In genomic region chr12:27505771-27506170, GRCh38 we compare ENCODE assay signal across 23 cellular contexts. TPM values are rescaled to one million over a fixed set of nuclear protein-coding genes. Genes with fewer than 3 reads are reported as not detected.
A peak's percentile ranks its signal among the peaks of the same experiment; 100 is the strongest.
DNase-seq lines count a peak whose midpoint lies in the region; TF ChIP-seq lines count a peak whose summit lies in the region.
"Had no signal": no experiment of that assay in that cellular context is flagged by ENCODE, and none has a peak within 500 bp of the region (broad histone marks: within the 10 kb centered on the region; RNA-seq: fewer than 3 reads in every experiment).

No MANE protein-coding gene starts in this region.

- H3K4me3 ChIP-seq in left ventricle myocardium inferior, result no peak overlapping the region
- H3K4me3 ChIP-seq in tibial artery, result no peak overlapping the region
- H3K4me3 ChIP-seq in SJCRH30, result no peak overlapping the region
- no peak overlapping the region for H3K4me3 ChIP-seq in WERI-Rb-1 (ENCODE audit: low read depth, low read length)
- H3K4me3 ChIP-seq: A549; BLaER1 treated with 17β-estradiol and CSF1 and Interleukin-3, amounts not matched to agents 10 nM and 100 nM; lung; spleen; tibial nerve had no signal

- H3K27ac ChIP-seq in left ventricle myocardium inferior (replicated peaks) (peak overlapping the region; percentile 83), tibial artery (peak overlapping the region; percentile 44 to 51), SJCRH30 (no peak overlapping the region), WERI-Rb-1 (no peak overlapping the region)
- H3K27ac ChIP-seq: A549; BLaER1 treated with 17β-estradiol and CSF1 and Interleukin-3, amounts not matched to agents 10 nM and 100 nM; epithelial cell of prostate; spleen; tibial nerve had no signal

- H3K27me3 ChIP-seq in left ventricle myocardium inferior (ENCODE audit: low read depth) (no peaks in the 10 kb centered on the region), tibial artery (no peaks in the 10 kb centered on the region), SJCRH30 (no peaks in the 10 kb centered on the region), WERI-Rb-1 (ENCODE audit: insufficient read depth, low read depth, severe bottlenecking) (no peaks in the 10 kb centered on the region)
- H3K27me3 ChIP-seq: BLaER1 treated with 17β-estradiol and CSF1 and Interleukin-3, amounts not matched to agents 10 nM and 100 nM; spleen; tibial nerve had no signal

- H3K9me3 ChIP-seq in left ventricle myocardium inferior (replicated peaks) (peaks cover 7% of the 10 kb centered on the region), tibial artery (no peaks in the 10 kb centered on the region), SJCRH30 (replicated peaks) (no peaks in the 10 kb centered on the region), WERI-Rb-1 (ENCODE audit: severe bottlenecking) (no peaks in the 10 kb centered on the region)
- H3K9me3 ChIP-seq: A549, tibial nerve had no signal

- H3K36me3 ChIP-seq in left ventricle myocardium inferior (no peaks in the 10 kb centered on the region), tibial artery (no peaks in the 10 kb centered on the region), SJCRH30 (no peaks in the 10 kb centered on the region), WERI-Rb-1 (no peaks in the 10 kb centered on the region)
- H3K36me3 ChIP-seq: BLaER1 treated with 17β-estradiol and CSF1 and Interleukin-3, amounts not matched to agents 10 nM and 100 nM; spleen; tibial nerve had no signal

- intact Hi-C loops in left ventricle myocardium inferior (cut with micrococcal nuclease) (no loop called here), tibial artery (cut with DNase I; ENCODE audit: low total_unique reads) (no loop called here)

- DNase-seq in NCI-H345 (lab: John Stamatoyannopoulos, UW) (peak; percentile 18), NCI-H345 treated with DMSO at 0.1 percent for 48 hours (lab: John Stamatoyannopoulos, UW; ENCODE audit: unreplicated experiment) (no peak), amniotic epithelial cell (ENCODE audit: low read depth) (peak; percentile 44), left ventricle myocardium inferior (no peak), tibial artery (no peak), SJCRH30 (no peak), GF-D8 (lab: John Stamatoyannopoulos, UW) (no peak), WERI-Rb-1 (no peak)
- DNase-seq: activated naive CD4-positive, alpha-beta T cell treated with Interleukin-2 at 50 U/mL for 16 hours; activated T-cell treated with anti-CD3 and anti-CD28 coated beads, Interleukin-2, amount 50 U/mL, for 4 hours; Calu3; cerebellar nuclear complex; NCI-H1048; spleen; stimulated activated CD4-positive, alpha-beta T cell treated with anti-CD3 and anti-CD28 coated beads, Interleukin-4, amount 100 ng/mL, for 24 hours; stimulated activated naive CD8-positive, alpha-beta T cell treated with anti-CD3 and anti-CD28 coated beads, Interleukin-15, Interleukin-2, amounts not matched to agents 100 U/mL and 50 U/mL, for 24 hours had no signal

- TF ChIP-seq CTCF in left ventricle myocardium inferior (IDR thresholded peaks at IDR 0.05; ENCODE audit: borderline replicate concordance) (no peak), tibial artery (IDR thresholded peaks at IDR 0.05) (no peak), WERI-Rb-1 (IDR thresholded peaks at IDR 0.05; ENCODE audit: low read depth, low read length) (no peak)

- H3K4me1 ChIP-seq in left ventricle myocardium inferior (peaks cover 23% of the 10 kb centered on the region), tibial artery (peaks cover 0 to 19% (median 8%) of the 10 kb centered on the region in 4 donors), SJCRH30 (no peaks in the 10 kb centered on the region; the same call in 1 of the 2 replicates)
- H3K4me1 ChIP-seq: A549; BLaER1 treated with 17β-estradiol and CSF1 and Interleukin-3, amounts not matched to agents 10 nM and 100 nM; spleen; tibial nerve had no signal

RNA-seq across cellular contexts. Expression of gene PPFIBP1, which starts 18.2 kb away (rescaled TPM):
- 258 TPM for total RNA-seq in left ventricle myocardium inferior
- 51.9 and 53.5 TPM in 2 replicates for total RNA-seq in SJCRH30 (2014; rRNA removed; shearing (Covaris generic))

RNA-seq across cellular contexts. Expression of gene SMCO2, which starts 59.2 kb away (rescaled TPM):
- not detected for total RNA-seq in left ventricle myocardium inferior
- not detected in 2 replicates for total RNA-seq in SJCRH30 (2014; rRNA removed; shearing (Covaris generic))
- total RNA-seq: activated CD8-positive, alpha-beta memory T cell treated with anti-CD3 and anti-CD28 coated beads for 36 hours; activated T-cell treated with anti-CD3 and anti-CD28 coated beads, Interleukin-2, amount 50 U/mL, for 4 hours; frontal cortex; tibial nerve had no signal

Comparison
In these comparisons a context has a peak if more than half of its experiments do, and no peak if none do; other contexts are left out.
1. DNase-seq: peak in NCI-H345 (single experiment) and amniotic epithelial cell (single experiment); none in NCI-H345 treated with DMSO at 0.1 percent for 48 hours (single experiment), left ventricle myocardium inferior (single experiment), tibial artery (0 of 2), SJCRH30 (0 of 2), GF-D8 (single experiment) and WERI-Rb-1 (single experiment).
2. H3K27ac ChIP-seq: peak in left ventricle myocardium inferior (single experiment) and tibial artery (2 of 2); none in SJCRH30 (single experiment) and WERI-Rb-1 (single experiment).